Comparison of ENCODE assay signal across 24 cellular contexts in genomic region chr5:33079548-33079947, GRCh38.
DNase-seq lines count a peak whose midpoint lies in the region; ATAC-seq and TF ChIP-seq lines count a peak whose summit lies in the region.
"Had no signal": no experiment of that assay in that cellular context is flagged by ENCODE, and none has a peak within 500 bp of the region (broad histone marks: within the 10 kb centered on the region; RNA-seq: fewer than 3 reads in every experiment).

No MANE protein-coding gene starts in this region.

- no peak overlapping the region for H3K4me2 ChIP-seq in hepatocyte
- H3K4me2 ChIP-seq in smooth muscle cell, result peak overlapping the region; percentile 13

- H3K79me2 ChIP-seq in hepatocyte, result no peaks in the 10 kb centered on the region
- no peaks in the 10 kb centered on the region for H3K79me2 ChIP-seq in smooth muscle cell (ENCODE audit: low read depth)

- H3K4me1 ChIP-seq in hepatocyte (ENCODE audit: insufficient read depth) (no peaks in the 10 kb centered on the region), smooth muscle cell (ENCODE audit: low read depth) (peaks cover 4% of the 10 kb centered on the region)
- H3K4me1 ChIP-seq: BE2C had no signal

- no peaks in the 10 kb centered on the region for H3K9me2 ChIP-seq in hepatocyte (replicated peaks; ENCODE audit: insufficient read depth)

- DNase-seq in Right ventricle myocardium superior (no peak), cardiac septum (ENCODE audit: low spot score) (no peak), fibroblast of the aortic adventitia (ENCODE audit: low read depth) (peak; percentile 85), hepatocyte (ENCODE audit: low spot score) (peak; percentile 7), smooth muscle cell (lab: John Stamatoyannopoulos, UW; ENCODE audit: unreplicated experiment) (no peak), NCI-H2171 (lab: John Stamatoyannopoulos, UW) (no peak), NCI-H748 treated with DMSO at 0.1 percent for 48 hours (lab: John Stamatoyannopoulos, UW) (no peak)
- DNase-seq: 8988T; BE2C; CD4-positive, CD25-positive, alpha-beta regulatory T cell; COR-L47; DMS 273 treated with DMSO at 0.1 percent for 48 hours; DND-41; GM23248; HCEC 1CT; Kasumi-1; MG63; NCI-H1048; NCI-H1436 treated with DMSO at 0.1 percent for 48 hours; NCI-H2029; NCI-H446; NCI-H69 had no signal

- ATAC-seq in Right ventricle myocardium superior (ENCODE audit: poor library complexity), result peak; percentile 83
- no peak for ATAC-seq in HG02870 (IDR thresholded peaks at IDR 0.05; ENCODE audit: unreplicated experiment)
- ATAC-seq: Panc1 had no signal

- TF ChIP-seq CTCF in fibroblast of the aortic adventitia (IDR thresholded peaks at IDR 0.05; ENCODE audit: insufficient read depth, low read length) (no peak), hepatocyte (IDR thresholded peaks at IDR 0.05; ENCODE audit: poor library complexity) (no peak), smooth muscle cell (IDR thresholded peaks at IDR 0.05; ENCODE audit: borderline replicate concordance, insufficient read depth, poor library complexity, severe bottlenecking) (no peak)

- no peak overlapping the region for H3K9ac ChIP-seq in smooth muscle cell (ENCODE audit: low read depth)
- H3K9ac ChIP-seq: GM23248 had no signal

- H3K36me3 ChIP-seq in hepatocyte (replicated peaks; ENCODE audit: insufficient read depth, low read depth) (no peaks in the 10 kb centered on the region), smooth muscle cell (ENCODE audit: low read depth) (no peaks in the 10 kb centered on the region)
- H3K36me3 ChIP-seq: BE2C, MG63 had no signal

- H3F3A ChIP-seq in smooth muscle cell (ENCODE audit: low read depth), result no peaks in the 10 kb centered on the region

- no peaks in the 10 kb centered on the region for H3K9me3 ChIP-seq in hepatocyte (ENCODE audit: low read depth)
- H3K9me3 ChIP-seq in smooth muscle cell (replicated peaks; ENCODE audit: low read depth), result no peaks in the 10 kb centered on the region
- H3K9me3 ChIP-seq: BE2C, MG63 had no signal

- no peak overlapping the region for H2AFZ ChIP-seq in hepatocyte
- no peak overlapping the region for H2AFZ ChIP-seq in smooth muscle cell (ENCODE audit: low read depth)
- H2AFZ ChIP-seq: GM23248 had no signal

- H3K4me3 ChIP-seq in fibroblast of the aortic adventitia (ENCODE audit: low read depth, low read length) (no peak overlapping the region), hepatocyte (no peak overlapping the region), smooth muscle cell (no peak overlapping the region)
- H3K4me3 ChIP-seq: GM23248, MG63 had no signal

- H3K27me3 ChIP-seq in hepatocyte (no peaks in the 10 kb centered on the region), smooth muscle cell (ENCODE audit: low read depth) (no peaks in the 10 kb centered on the region)
- H3K27me3 ChIP-seq: BE2C, MG63 had no signal

- H3K27ac ChIP-seq in hepatocyte, result no peak overlapping the region
- H3K27ac ChIP-seq in smooth muscle cell (ENCODE audit: low read depth), result no peak overlapping the region
- H3K27ac ChIP-seq: GM23248 had no signal

- intact Hi-C loops in Right ventricle myocardium superior (cut with DNase I) (no loop called here), cardiac septum (cut with DNase I) (no loop called here)

- H4K20me1 ChIP-seq in hepatocyte (ENCODE audit: insufficient read depth, poor library complexity, severe bottlenecking) (no peaks in the 10 kb centered on the region), smooth muscle cell (ENCODE audit: low read depth) (no peaks in the 10 kb centered on the region)

Comparison
In these comparisons a context has a peak if more than half of its experiments do, and no peak if none do; other contexts are left out.
1. DNase-seq: peak in fibroblast of the aortic adventitia (single experiment) and hepatocyte (single experiment); none in Right ventricle myocardium superior (single experiment), cardiac septum (single experiment), smooth muscle cell (single experiment), NCI-H2171 (single experiment) and NCI-H748 treated with DMSO at 0.1 percent for 48 hours (single experiment).